Comparison of ENCODE assay signal across 17 cellular contexts in the genomic region with DNA sequence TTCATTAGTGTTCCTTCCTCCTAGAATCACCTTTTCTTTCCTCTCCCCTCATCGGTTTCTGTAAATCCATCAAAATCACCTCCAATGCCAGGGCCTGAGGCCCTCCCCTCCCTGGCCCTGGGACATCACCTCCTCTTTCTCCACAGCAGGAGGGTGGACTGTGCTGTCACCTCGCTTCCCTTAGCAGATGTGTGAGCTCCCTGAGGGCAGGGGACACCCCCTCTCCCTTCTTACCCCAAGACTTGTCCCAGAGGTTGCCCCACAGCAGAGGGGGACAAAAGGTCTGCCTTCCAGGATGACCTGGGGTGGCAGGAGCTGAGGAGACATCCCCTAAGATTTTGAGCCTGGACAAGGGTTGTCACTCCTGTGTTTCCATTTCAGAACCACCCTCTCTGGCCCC. TPM values are rescaled to one million over a fixed set of nuclear protein-coding genes. Genes with fewer than 3 reads are reported as not detected.
A peak's percentile ranks its signal among the peaks of the same experiment; 100 is the strongest.
DNase-seq lines count a peak whose midpoint lies in the region; ATAC-seq and TF ChIP-seq lines count a peak whose summit lies in the region.
"Had no signal": no experiment of that assay in that cellular context is flagged by ENCODE, and none has a peak within 500 bp of the region (broad histone marks: within the 10 kb centered on the region; RNA-seq: fewer than 3 reads in every experiment).

No MANE protein-coding gene starts in this region.

- intact Hi-C loops in posterior vena cava (cut with DNase I), result no loop called here

- no peak overlapping the region for H3K4me3 Mint-ChIP-seq in neural crest cell
- H3K4me3 Mint-ChIP-seq: CD4-positive, alpha-beta T cell; CD8-positive, alpha-beta memory T cell; GM23338; H9 had no signal

- no peaks in the 10 kb centered on the region for H3K9me3 Mint-ChIP-seq in neural crest cell
- H3K9me3 Mint-ChIP-seq: CD4-positive, alpha-beta T cell; CD8-positive, alpha-beta memory T cell; H9 had no signal

- ATAC-seq in HG03378 (IDR thresholded peaks at IDR 0.05; ENCODE audit: unreplicated experiment), result no peak
- ATAC-seq: GM12878, GM23338, HCT116 had no signal

- peak overlapping the region; percentile 12 for H3K27ac Mint-ChIP-seq in neural crest cell (ENCODE audit: unreplicated experiment)
- H3K27ac Mint-ChIP-seq: CD4-positive, alpha-beta T cell; CD8-positive, alpha-beta memory T cell; GM23338; H9 had no signal

- peaks cover 3% of the 10 kb centered on the region for H3K36me3 Mint-ChIP-seq in neural crest cell (ENCODE audit: low read depth)

- H3K4me1 Mint-ChIP-seq in neural crest cell, result peaks cover 14% of the 10 kb centered on the region

- DNase-seq in activated CD8-positive, alpha-beta memory T cell treated with anti-CD3 and anti-CD28 coated beads for 24 hours, result peak; percentile 46
- no peak for DNase-seq in activated CD8-positive, alpha-beta memory T cell treated with anti-CD3 and anti-CD28 coated beads, Interleukin-2, amount 50 U/mL, for 4 hours
- DNase-seq in neural crest cell (ENCODE audit: low read depth, low spot score) (no peak), posterior vena cava (ENCODE audit: low spot score) (peak; percentile 49), Ammon's horn (ENCODE audit: low spot score) (no peak)
- DNase-seq: BE2C; CD4-positive, alpha-beta T cell; CD8-positive, alpha-beta memory T cell; DMS79; EL; GDM1; H9 had no signal

- TF ChIP-seq CTCF in neural crest cell (conservative IDR thresholded peaks at IDR 0.05), result no peak

- peaks cover 66% of the 10 kb centered on the region for H3K27me3 Mint-ChIP-seq in neural crest cell (ENCODE audit: low read depth)

RNA-seq across cellular contexts. Expression of a gene that starts 5.9 kb away (rescaled TPM):
- total RNA-seq in neural crest cell (2.3 and 2.5 TPM in 2 replicates), posterior vena cava (under 1 TPM in 1 of 2 donors, not detected in 1; 0.19 TPM)
- total RNA-seq: GM12878 had no signal

RNA-seq across cellular contexts. Expression of a gene that starts 27.8 kb away (rescaled TPM):
- total RNA-seq in neural crest cell, result 0.23 and 0.30 TPM in 2 replicates
- total RNA-seq in posterior vena cava, result under 1 TPM; 0.43 to 0.51 TPM
- total RNA-seq: GM23338, H9 had no signal

RNA-seq across cellular contexts. Expression of a gene that starts 46.7 kb away (rescaled TPM):
- not detected in 2 replicates for total RNA-seq in neural crest cell
- under 1 TPM in 1 of 2 donors, not detected in 1; 0.74 TPM for total RNA-seq in posterior vena cava
- total RNA-seq: CD4-positive, alpha-beta T cell; CD8-positive, alpha-beta memory T cell; GM12878; GM23338; H4; H9 had no signal

RNA-seq across cellular contexts. Expression of a gene that starts 55.7 kb away (rescaled TPM):
- total RNA-seq in neural crest cell (not detected in 2 replicates), posterior vena cava (not detected)
- total RNA-seq: CD4-positive, alpha-beta T cell; CD8-positive, alpha-beta memory T cell; GM12878; GM23338; H4; H9 had no signal

Comparison
In these comparisons a context has a peak if more than half of its experiments do, and no peak if none do; other contexts are left out.
1. DNase-seq: peak in activated CD8-positive, alpha-beta memory T cell treated with anti-CD3 and anti-CD28 coated beads for 24 hours (single experiment) and posterior vena cava (single experiment); none in activated CD8-positive, alpha-beta memory T cell treated with anti-CD3 and anti-CD28 coated beads, Interleukin-2, amount 50 U/mL, for 4 hours (single experiment), neural crest cell (single experiment) and Ammon's horn (single experiment).